In the genomic region with DNA sequence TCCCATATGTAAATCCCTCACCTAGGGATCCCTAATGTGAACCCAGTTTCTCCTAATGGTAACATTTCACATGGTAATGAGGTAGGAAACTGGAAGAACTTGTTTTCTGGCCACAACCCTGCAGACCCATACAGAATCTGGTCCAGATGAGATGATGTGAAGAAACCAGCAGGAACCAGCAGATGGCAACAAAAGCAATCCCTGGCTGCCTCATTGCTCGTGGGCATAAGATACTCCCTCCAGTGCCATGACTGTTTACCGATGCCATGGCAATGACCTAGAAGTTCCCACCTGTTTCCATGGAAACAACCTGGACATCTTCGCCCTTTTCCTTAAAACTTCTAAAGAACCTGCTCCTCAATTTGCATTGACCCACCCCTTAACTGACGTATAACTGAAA, we compare ENCODE assay signal across 10 cellular contexts. TPM values are rescaled to one million over a fixed set of nuclear protein-coding genes. Genes with fewer than 3 reads are reported as not detected.
DNase-seq lines count a peak whose midpoint lies in the region; ATAC-seq and TF ChIP-seq lines count a peak whose summit lies in the region.
"Had no signal": no experiment of that assay in that cellular context is flagged by ENCODE, and none has a peak within 500 bp of the region (broad histone marks: within the 10 kb centered on the region; RNA-seq: fewer than 3 reads in every experiment).

No MANE protein-coding gene starts in this region.

- H3K4me3 ChIP-seq in fibroblast of mammary gland (ENCODE audit: control insufficient read depth, low read depth, low read length) (no peak overlapping the region), upper lobe of right lung (no peak overlapping the region), tibial nerve (no peak overlapping the region)
- H3K4me3 ChIP-seq: SK-N-MC had no signal

- no peak overlapping the region for H3K4me3 Mint-ChIP-seq in activated T-cell treated with anti-CD3 and anti-CD28 coated beads, Interleukin-2, amount 50 U/mL, for 24 hours
- no peak overlapping the region for H3K4me3 Mint-ChIP-seq in activated T-cell treated with anti-CD3 and anti-CD28 coated beads, Interleukin-2, amount 50 U/mL, for 4 hours
- H3K4me3 Mint-ChIP-seq in activated T-helper 17 cell treated with anti-CD3 and anti-CD28 coated beads, Interleukin-2, amount 50 U/mL, for 72 hours, result no peak overlapping the region
- H3K4me3 Mint-ChIP-seq: CD4-positive, CD25-positive, alpha-beta regulatory T cell had no signal

- no peak for TF ChIP-seq EP300 in tibial nerve (IDR thresholded peaks at IDR 0.05)

- H3K27ac ChIP-seq in upper lobe of right lung, result no peak overlapping the region
- no peak overlapping the region for H3K27ac ChIP-seq in tibial nerve
- H3K27ac ChIP-seq: SK-N-MC had no signal

- H3K9me3 ChIP-seq in upper lobe of right lung, result no peaks in the 10 kb centered on the region
- H3K9me3 ChIP-seq in tibial nerve, result no peaks in the 10 kb centered on the region

- intact Hi-C loops in upper lobe of right lung (cut with DNase I), result no loop called here

- WGBS in tibial nerve, 2 donors, result 19 to 31% methylated on average over 4 of the region's 4 CpGs

- H3K4me1 ChIP-seq in upper lobe of right lung, result no peaks in the 10 kb centered on the region
- no peaks in the 10 kb centered on the region for H3K4me1 ChIP-seq in tibial nerve

- ATAC-seq in activated T-cell treated with anti-CD3 and anti-CD28 coated beads, Interleukin-2, amount 50 U/mL, for 4 hours, result no peak
- peak; percentile 69 for ATAC-seq in upper lobe of right lung
- ATAC-seq in activated T-helper 17 cell treated with anti-CD3 and anti-CD28 coated beads, Interleukin-2, amount 50 U/mL, for 72 hours (replicated peaks), result no peak

- H3K27ac Mint-ChIP-seq in activated T-cell treated with anti-CD3 and anti-CD28 coated beads, Interleukin-2, amount 50 U/mL, for 24 hours, result no peak overlapping the region
- no peak overlapping the region for H3K27ac Mint-ChIP-seq in activated T-helper 17 cell treated with anti-CD3 and anti-CD28 coated beads, Interleukin-2, amount 50 U/mL, for 72 hours
- H3K27ac Mint-ChIP-seq: CD4-positive, CD25-positive, alpha-beta regulatory T cell had no signal

- DNase-seq in activated T-cell treated with anti-CD3 and anti-CD28 coated beads, Interleukin-2, amount 50 U/mL, for 24 hours, result peak; percentile 28
- no peak for DNase-seq in activated T-cell treated with anti-CD3 and anti-CD28 coated beads, Interleukin-2, amount 50 U/mL, for 4 hours
- peak; percentile 3 for DNase-seq in NCI-H748 treated with DMSO at 0.1 percent for 48 hours (lab: John Stamatoyannopoulos, UW)
- peak; percentile 13 for DNase-seq in fibroblast of mammary gland (ENCODE audit: low read depth)
- no peak for DNase-seq in upper lobe of right lung
- no peak for DNase-seq in anterior cingulate cortex (lab: John Stamatoyannopoulos, UW)
- DNase-seq in tibial nerve (ENCODE audit: low spot score in 2 of 2), result no peak
- DNase-seq: CD4-positive, CD25-positive, alpha-beta regulatory T cell had no signal

- TF ChIP-seq POLR2A in tibial nerve (IDR thresholded peaks at IDR 0.05), result no peak

- H3K4me1 Mint-ChIP-seq in activated T-cell treated with anti-CD3 and anti-CD28 coated beads, Interleukin-2, amount 50 U/mL, for 24 hours (ENCODE audit: low read depth), result peaks cover 32% of the 10 kb centered on the region
- peaks cover 31% of the 10 kb centered on the region for H3K4me1 Mint-ChIP-seq in activated T-cell treated with anti-CD3 and anti-CD28 coated beads, Interleukin-2, amount 50 U/mL, for 4 hours (ENCODE audit: low read depth)
- H3K4me1 Mint-ChIP-seq in activated T-helper 17 cell treated with anti-CD3 and anti-CD28 coated beads, Interleukin-2, amount 50 U/mL, for 72 hours, result peaks cover 21% of the 10 kb centered on the region

- H3K27me3 Mint-ChIP-seq in activated T-cell treated with anti-CD3 and anti-CD28 coated beads, Interleukin-2, amount 50 U/mL, for 24 hours, result peaks cover 37% of the 10 kb centered on the region
- peaks cover 9% of the 10 kb centered on the region for H3K27me3 Mint-ChIP-seq in activated T-cell treated with anti-CD3 and anti-CD28 coated beads, Interleukin-2, amount 50 U/mL, for 4 hours (ENCODE audit: low read depth)
- H3K27me3 Mint-ChIP-seq in activated T-helper 17 cell treated with anti-CD3 and anti-CD28 coated beads, Interleukin-2, amount 50 U/mL, for 72 hours, result peaks cover 23% of the 10 kb centered on the region
- H3K27me3 Mint-ChIP-seq: CD4-positive, CD25-positive, alpha-beta regulatory T cell had no signal

- H3K9me3 Mint-ChIP-seq in activated T-cell treated with anti-CD3 and anti-CD28 coated beads, Interleukin-2, amount 50 U/mL, for 24 hours, result peaks cover 22% of the 10 kb centered on the region
- peaks cover 13% of the 10 kb centered on the region for H3K9me3 Mint-ChIP-seq in activated T-cell treated with anti-CD3 and anti-CD28 coated beads, Interleukin-2, amount 50 U/mL, for 4 hours
- H3K9me3 Mint-ChIP-seq in activated T-helper 17 cell treated with anti-CD3 and anti-CD28 coated beads, Interleukin-2, amount 50 U/mL, for 72 hours, result peaks cover 12% of the 10 kb centered on the region

- no peaks in the 10 kb centered on the region for H3K36me3 Mint-ChIP-seq in activated T-cell treated with anti-CD3 and anti-CD28 coated beads, Interleukin-2, amount 50 U/mL, for 24 hours (ENCODE audit: low read depth)
- no peaks in the 10 kb centered on the region for H3K36me3 Mint-ChIP-seq in activated T-cell treated with anti-CD3 and anti-CD28 coated beads, Interleukin-2, amount 50 U/mL, for 4 hours (ENCODE audit: insufficient read depth)
- H3K36me3 Mint-ChIP-seq in activated T-helper 17 cell treated with anti-CD3 and anti-CD28 coated beads, Interleukin-2, amount 50 U/mL, for 72 hours (ENCODE audit: low read depth), result no peaks in the 10 kb centered on the region
- H3K36me3 Mint-ChIP-seq: CD4-positive, CD25-positive, alpha-beta regulatory T cell had no signal

- TF ChIP-seq CTCF in fibroblast of mammary gland (conservative IDR thresholded peaks at IDR 0.05; ENCODE audit: control insufficient read depth, insufficient read depth, low read depth, low read length), result no peak
- peak; percentile 32 for TF ChIP-seq CTCF in upper lobe of right lung (IDR thresholded peaks at IDR 0.05)
- TF ChIP-seq CTCF in tibial nerve (IDR thresholded peaks at IDR 0.05), result no peak

- H3K27me3 ChIP-seq in upper lobe of right lung (no peaks in the 10 kb centered on the region), tibial nerve (no peaks in the 10 kb centered on the region)

- no peaks in the 10 kb centered on the region for H3K36me3 ChIP-seq in upper lobe of right lung
- H3K36me3 ChIP-seq in tibial nerve, result no peaks in the 10 kb centered on the region

RNA-seq across cellular contexts. Expression of gene CD209, which starts 1.4 kb away (rescaled TPM):
- not detected for total RNA-seq in activated T-cell treated with anti-CD3 and anti-CD28 coated beads, Interleukin-2, amount 50 U/mL, for 4 hours
- total RNA-seq in upper lobe of right lung, result 10.6 TPM
- total RNA-seq in activated T-helper 17 cell treated with anti-CD3 and anti-CD28 coated beads, Interleukin-2, amount 50 U/mL, for 72 hours, result not detected
- 10 to 100 TPM in 1 of 4 donors, 1 to 10 TPM in 3; 2.6 to 12.6 (median 5.0) TPM for total RNA-seq in tibial nerve
- total RNA-seq: CD4-positive, CD25-positive, alpha-beta regulatory T cell had no signal

RNA-seq across cellular contexts. Expression of gene CLEC4M, which starts 14.3 kb away (rescaled TPM):
- total RNA-seq in activated T-cell treated with anti-CD3 and anti-CD28 coated beads, Interleukin-2, amount 50 U/mL, for 4 hours, result not detected
- total RNA-seq in upper lobe of right lung, result 4.8 TPM
- not detected for total RNA-seq in activated T-helper 17 cell treated with anti-CD3 and anti-CD28 coated beads, Interleukin-2, amount 50 U/mL, for 72 hours
- total RNA-seq in tibial nerve, result 1 to 10 TPM in 1 of 4 donors, not detected in 3; 2.4 TPM
- total RNA-seq: CD4-positive, CD25-positive, alpha-beta regulatory T cell had no signal

RNA-seq across cellular contexts. Expression of gene CLEC4G, which starts 16.8 kb away (rescaled TPM):
- not detected for total RNA-seq in activated T-cell treated with anti-CD3 and anti-CD28 coated beads, Interleukin-2, amount 50 U/mL, for 4 hours
- total RNA-seq in upper lobe of right lung (1.4 TPM), tibial nerve (10 to 100 TPM in 1 of 4 donors, 1 to 10 TPM in 1, under 1 TPM in 1, not detected in 1; 0.59 to 16.5 (median 1.7) TPM)
- not detected for total RNA-seq in activated T-helper 17 cell treated with anti-CD3 and anti-CD28 coated beads, Interleukin-2, amount 50 U/mL, for 72 hours
- total RNA-seq: CD4-positive, CD25-positive, alpha-beta regulatory T cell had no signal

RNA-seq across cellular contexts. Expression of gene FCER2, which starts 46.8 kb away (rescaled TPM):
- 10 to 100 TPM in 2 of 3 donors, 1 to 10 TPM in 1; 6.9 to 52.7 (median 20.5) TPM for total RNA-seq in activated T-cell treated with anti-CD3 and anti-CD28 coated beads, Interleukin-2, amount 50 U/mL, for 4 hours
- total RNA-seq in upper lobe of right lung (0.58 TPM), tibial nerve (1 to 10 TPM in 1 of 4 donors, under 1 TPM in 1, not detected in 2; 0.90 to 1.0 TPM)
- 1 to 10 TPM in 1 of 2 donors, under 1 TPM in 1; 0.65 to 2.8 TPM for total RNA-seq in activated T-helper 17 cell treated with anti-CD3 and anti-CD28 coated beads, Interleukin-2, amount 50 U/mL, for 72 hours
- total RNA-seq: CD4-positive, CD25-positive, alpha-beta regulatory T cell had no signal

Comparison
In these comparisons a context has a peak if more than half of its experiments do, and no peak if none do; other contexts are left out.
1. DNase-seq: peak in activated T-cell treated with anti-CD3 and anti-CD28 coated beads, Interleukin-2, amount 50 U/mL, for 24 hours (single experiment), NCI-H748 treated with DMSO at 0.1 percent for 48 hours (single experiment) and fibroblast of mammary gland (single experiment); none in activated T-cell treated with anti-CD3 and anti-CD28 coated beads, Interleukin-2, amount 50 U/mL, for 4 hours (single experiment), upper lobe of right lung (single experiment), anterior cingulate cortex (0 of 58) and tibial nerve (0 of 2).